18 cellular contexts compared by ENCODE assay signal in the genomic region with DNA sequence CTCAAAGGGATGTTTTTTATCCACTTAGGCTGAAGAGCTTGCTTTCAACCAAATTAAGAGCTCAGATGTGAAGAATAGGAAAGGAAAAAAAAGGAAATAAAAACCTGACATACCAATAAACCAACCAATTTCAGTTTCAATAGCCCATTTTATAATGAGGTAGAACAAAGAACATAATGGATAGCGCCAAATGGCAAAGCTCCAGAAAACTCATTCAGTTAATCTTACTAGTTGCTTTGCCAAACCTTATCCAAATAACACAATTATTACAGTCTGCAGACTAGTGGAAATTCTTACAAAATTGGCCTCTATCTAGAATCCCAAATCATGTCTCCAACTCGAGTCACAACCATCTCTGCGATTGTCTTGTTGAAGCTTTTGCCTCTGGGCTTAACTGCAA.
DNase-seq lines count a peak whose midpoint lies in the region; ATAC-seq, FAIRE-seq and TF ChIP-seq lines count a peak whose summit lies in the region.
"Had no signal": no experiment of that assay in that cellular context is flagged by ENCODE, and none has a peak within 500 bp of the region (broad histone marks: within the 10 kb centered on the region; RNA-seq: fewer than 3 reads in every experiment).

No MANE protein-coding gene starts in this region.

- WGBS in A549 (ENCODE audit: missing lambda C conversion rate), result 38% methylated on average over 3 of the region's 3 CpGs

- FAIRE-seq in A549 (lab: Jason Lieb, UNC), result no peak
- FAIRE-seq: K562 had no signal

- H3K27ac ChIP-seq in A549 (no peak overlapping the region), PC-9 (peak overlapping the region; percentile 3; the same call in 1 of the 2 replicates)
- H3K27ac ChIP-seq: cardiac muscle cell, gastroesophageal sphincter had no signal

- no peak for TF ChIP-seq RAD21 in A549 (conservative IDR thresholded peaks at IDR 0.05 in 1 of 2, IDR thresholded peaks at IDR 0.05 in 1 of 2)

- TF ChIP-seq CTCF in A549 (IDR thresholded peaks at IDR 0.05), result no peak
- TF ChIP-seq CTCF in PC-9 (conservative IDR thresholded peaks at IDR 0.05), result no peak
- no peak for TF ChIP-seq CTCF in fibroblast of mammary gland (conservative IDR thresholded peaks at IDR 0.05; ENCODE audit: control insufficient read depth, insufficient read depth, low read depth, low read length)
- no peak for TF ChIP-seq CTCF in GM13976 (IDR thresholded peaks at IDR 0.05; ENCODE audit: borderline replicate concordance, control extremely low read depth, extremely low read depth, insufficient read depth, missing control alignments)

- H3K27me3 ChIP-seq in PC-9 (ENCODE audit: insufficient read depth, low read depth), result no peaks in the 10 kb centered on the region
- H3K27me3 ChIP-seq: cardiac muscle cell, gastroesophageal sphincter had no signal

- BruUV-seq in PC-9 (replicated peaks; lab: Mats Ljungman, UMichigan), result no TSS peak

- TF ChIP-seq POLR2A in A549 (IDR thresholded peaks at IDR 0.05; ENCODE audit: low read length), result no peak

- no peak overlapping the region for H3K4me3 ChIP-seq in A549
- H3K4me3 ChIP-seq in PC-9, result no peak overlapping the region
- no peak overlapping the region for H3K4me3 ChIP-seq in fibroblast of mammary gland (ENCODE audit: control insufficient read depth, low read depth, low read length)
- H3K4me3 ChIP-seq: cardiac muscle cell, gastroesophageal sphincter, K562, lung had no signal

- H3K4me1 ChIP-seq in A549 (peaks cover 20% of the 10 kb centered on the region; the same call in 2 of the 3 replicates), PC-9 (replicated peaks; ENCODE audit: insufficient read depth) (peaks cover 15% of the 10 kb centered on the region)
- H3K4me1 ChIP-seq: gastroesophageal sphincter had no signal

- DNase-seq in A549 (ENCODE audit: low read depth in 1 of 2, low spot score in 1 of 2) (no peak), LoVo (ENCODE audit: low spot score) (peak; percentile 58), PC-9 (no peak), fibroblast of mammary gland (ENCODE audit: low read depth) (peak; percentile 34), GM13976 (ENCODE audit: low spot score) (no peak), ureter (ENCODE audit: low spot score) (no peak), sciatic nerve (ENCODE audit: low spot score) (no peak)
- DNase-seq: activated CD8-positive, alpha-beta memory T cell treated with anti-CD3 and anti-CD28 coated beads, Interleukin-2, amount 50 U/mL, for 4 hours; activated naive CD4-positive, alpha-beta T cell treated with anti-CD3 and anti-CD28 coated beads, Interleukin-2, amount 10 ng/mL, durations not matched to agents 7 days and 5 days; AML-193; effector memory CD8-positive, alpha-beta T cell; SHP77 had no signal

- in situ Hi-C loops in GM13976 (cut with MboI; ENCODE audit: low sequenced_read_pairs, unreplicated experiment), result loop anchor here (25.0 kb wide), 1 partner anchor 478 kb away; no protein-coding TSS in a partner anchor

- no peaks in the 10 kb centered on the region for H3K36me3 ChIP-seq in PC-9 (ENCODE audit: low read depth)
- H3K36me3 ChIP-seq: cardiac muscle cell, gastroesophageal sphincter had no signal

- H4K20me1 ChIP-seq in PC-9 (ENCODE audit: insufficient read depth), result no peaks in the 10 kb centered on the region

- ATAC-seq in A549, result no peak
- ATAC-seq in GM18519 (IDR thresholded peaks at IDR 0.05; ENCODE audit: low FRiP score, unreplicated experiment), result no peak
- ATAC-seq in sciatic nerve, result no peak
- ATAC-seq: activated CD4-positive, CD25-positive, alpha-beta regulatory T cell treated with anti-CD3 and anti-CD28 coated beads, Interleukin-2, amount 50 U/mL, for 24 hours; effector memory CD8-positive, alpha-beta T cell; gastroesophageal sphincter; K562 had no signal

- H2AFZ ChIP-seq in PC-9, result no peak overlapping the region

- H3K4me2 ChIP-seq in A549, result peak overlapping the region; percentile 53
- H3K4me2 ChIP-seq in PC-9, result 0 out of 2 replicates have a peak overlapping the region, but pooled peaks have one; percentile 0

- no peaks in the 10 kb centered on the region for H3F3A ChIP-seq in PC-9 (ENCODE audit: insufficient read depth, low read depth)

- H3K9me2 ChIP-seq in PC-9 (ENCODE audit: insufficient read depth), result 0 out of 2 replicates have a peak, but pooled peaks cover 4% of the 10 kb centered on the region

- TF ChIP-seq EP300 in A549 (IDR thresholded peaks at IDR 0.05), result no peak

- intact Hi-C loops in PC-9 (cut with micrococcal nuclease; ENCODE audit: unreplicated experiment) (loop anchor here (1.0 to 2.0 kb wide), 3 partner anchors 45 to 560 kb away; a partner anchor contains a TSS), sciatic nerve (cut with DNase I) (no loop called here)

- CTCF ChIA-PET in A549 (lab: Yijun Ruan, JAX) (interaction anchor here (1.7 kb wide), 1 partner anchor 480 kb away, joined by 8 read pairs; no protein-coding TSS in a partner anchor), PC-9 (lab: Charles Lee) (interaction anchor here (0.7 to 1.4 kb wide), 3 partner anchors 14 to 480 kb away, joined by 4 to 5 read pairs (median 4); no protein-coding TSS in a partner anchor)

- H3K79me2 ChIP-seq in PC-9 (ENCODE audit: low read depth), result no peaks in the 10 kb centered on the region

- no peaks in the 10 kb centered on the region for H3K9me3 ChIP-seq in A549
- no peaks in the 10 kb centered on the region for H3K9me3 ChIP-seq in PC-9 (ENCODE audit: insufficient read depth, low read depth)
- H3K9me3 ChIP-seq: gastroesophageal sphincter had no signal

- POLR2A ChIA-PET in A549 (lab: Yijun Ruan, JAX), result no interaction called here
- POLR2A ChIA-PET in PC-9 (lab: Charles Lee; ENCODE audit: unreplicated experiment), result interaction anchor here (0.6 to 0.9 kb wide), 6 partner anchors 16 to 1293 kb away, joined by 3 to 10 read pairs (median 4); a partner anchor contains a TSS

TF ChIP-seq in A549, 52 proteins besides CTCF, POLR2A, EP300 and RAD21:
- TF ChIP-seq HOXA7 (CRISPR knock-in tag; IDR thresholded peaks at IDR 0.05) (no peak), BHLHE40 (IDR thresholded peaks at IDR 0.05; ENCODE audit: low read depth, low read length) (no peak), RFX5 (IDR thresholded peaks at IDR 0.05) (no peak), ESRRA (IDR thresholded peaks at IDR 0.05; ENCODE audit: borderline replicate concordance, low read length) (no peak), JUN (IDR thresholded peaks at IDR 0.05) (no peak), ZC3H11A (IDR thresholded peaks at IDR 0.05) (no peak), JUNB (IDR thresholded peaks at IDR 0.05) (no peak), PHF8 (IDR thresholded peaks at IDR 0.05; ENCODE audit: borderline replicate concordance, low read depth) (no peak)
- TF ChIP-seq, protein P1, sequence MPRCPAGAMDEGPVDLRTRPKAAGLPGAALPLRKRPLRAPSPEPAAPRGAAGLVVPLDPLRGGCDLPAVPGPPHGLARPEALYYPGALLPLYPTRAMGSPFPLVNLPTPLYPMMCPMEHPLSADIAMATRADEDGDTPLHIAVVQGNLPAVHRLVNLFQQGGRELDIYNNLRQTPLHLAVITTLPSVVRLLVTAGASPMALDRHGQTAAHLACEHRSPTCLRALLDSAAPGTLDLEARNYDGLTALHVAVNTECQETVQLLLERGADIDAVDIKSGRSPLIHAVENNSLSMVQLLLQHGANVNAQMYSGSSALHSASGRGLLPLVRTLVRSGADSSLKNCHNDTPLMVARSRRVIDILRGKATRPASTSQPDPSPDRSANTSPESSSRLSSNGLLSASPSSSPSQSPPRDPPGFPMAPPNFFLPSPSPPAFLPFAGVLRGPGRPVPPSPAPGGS (IDR thresholded peaks at IDR 0.05), result no peak
- TF ChIP-seq, protein P2, sequence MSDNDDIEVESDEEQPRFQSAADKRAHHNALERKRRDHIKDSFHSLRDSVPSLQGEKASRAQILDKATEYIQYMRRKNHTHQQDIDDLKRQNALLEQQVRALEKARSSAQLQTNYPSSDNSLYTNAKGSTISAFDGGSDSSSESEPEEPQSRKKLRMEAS (IDR thresholded peaks at IDR 0.05), result no peak

Comparison
In these comparisons a context has a peak if more than half of its experiments do, and no peak if none do; other contexts are left out.
1. DNase-seq: peak in LoVo (single experiment) and fibroblast of mammary gland (single experiment); none in A549 (0 of 2), PC-9 (0 of 2), GM13976 (single experiment), ureter (single experiment) and sciatic nerve (single experiment).